In genomic region chr17:34300652-34301390, GRCh38 we compare ENCODE assay signal across 16 cellular contexts. TPM values are rescaled to one million over a fixed set of nuclear protein-coding genes. Genes with fewer than 3 reads are reported as not detected.
DNase-seq lines count a peak whose midpoint lies in the region; ATAC-seq, FAIRE-seq and TF ChIP-seq lines count a peak whose summit lies in the region.
"Had no signal": no experiment of that assay in that cellular context is flagged by ENCODE, and none has a peak within 500 bp of the region (broad histone marks: within the 10 kb centered on the region; RNA-seq: fewer than 3 reads in every experiment).

No MANE protein-coding gene starts in this region.

- H3K9me3 ChIP-seq in heart left ventricle (no peaks in the 10 kb centered on the region), right cardiac atrium (ENCODE audit: control insufficient read depth, low read length) (no peaks in the 10 kb centered on the region)
- H3K9me3 ChIP-seq: A549, pancreas had no signal

- H3K27ac ChIP-seq in heart left ventricle: peak overlapping the region in 11 of 12 donors; percentile 18 to 64 (median 58)
- H3K27ac ChIP-seq in right cardiac atrium (ENCODE audit: low read length): no peak overlapping the region
- H3K27ac ChIP-seq: A549, dorsolateral prefrontal cortex, pancreas had no signal

- H3K27me3 ChIP-seq in heart left ventricle: no peaks in the 10 kb centered on the region
- H3K27me3 ChIP-seq in right cardiac atrium (ENCODE audit: control insufficient read depth, insufficient read depth): no peaks in the 10 kb centered on the region
- H3K27me3 ChIP-seq: pancreas had no signal

- no peak for FAIRE-seq in urothelium cell line (lab: Jason Lieb, UNC)
- FAIRE-seq: A549, pancreas had no signal

- ATAC-seq in heart left ventricle: peak in 3 of 4 donors; percentile 34 to 90 (median 81)
- no peak for ATAC-seq in right cardiac atrium
- ATAC-seq in HG03432 (IDR thresholded peaks at IDR 0.05; ENCODE audit: unreplicated experiment): no peak
- ATAC-seq: A549; activated CD4-positive, CD25-positive, alpha-beta regulatory T cell treated with anti-CD3 and anti-CD28 coated beads, Interleukin-2, amount 50 U/mL, for 24 hours had no signal

- no peaks in the 10 kb centered on the region for H3K36me3 ChIP-seq in heart left ventricle
- H3K36me3 ChIP-seq: pancreas had no signal

- H3K9me3 Mint-ChIP-seq in chondrocyte (ENCODE audit: low read depth) (no peaks in the 10 kb centered on the region), nephron progenitor cell (peaks cover 5% of the 10 kb centered on the region)

- in situ Hi-C loops in GM13977 (cut with MboI; ENCODE audit: low pct_unique_long_range_greater_than_20kb, low sequenced_read_pairs, unreplicated experiment): no loop called here

- H3K36me3 Mint-ChIP-seq in chondrocyte (ENCODE audit: low read depth) (no peaks in the 10 kb centered on the region), nephron progenitor cell (ENCODE audit: low read depth) (no peaks in the 10 kb centered on the region)

- TF ChIP-seq POLR2A in heart left ventricle (IDR thresholded peaks at IDR 0.05): no peak

- peaks cover 0 to 41% (median 20%) of the 10 kb centered on the region in 12 donors for H3K4me1 ChIP-seq in heart left ventricle
- peaks cover 3% of the 10 kb centered on the region for H3K4me1 ChIP-seq in right cardiac atrium (ENCODE audit: control insufficient read depth, insufficient read depth, low read length)
- H3K4me1 ChIP-seq: A549, pancreas had no signal

- H3K4me3 Mint-ChIP-seq in chondrocyte (ENCODE audit: unreplicated experiment) (no peak overlapping the region), nephron progenitor cell (no peak overlapping the region)

- H3K4me3 ChIP-seq in heart left ventricle: no peak overlapping the region
- no peak overlapping the region for H3K4me3 ChIP-seq in right cardiac atrium (ENCODE audit: low read length)
- H3K4me3 ChIP-seq: A549, dorsolateral prefrontal cortex, pancreas had no signal

- DNase-seq in heart left ventricle (no peak), right cardiac atrium (no peak), chondrocyte (ENCODE audit: low spot score) (no peak), islet precursor cell (peak; percentile 78), urothelium cell line (ENCODE audit: low spot score) (peak; percentile 35), GM13977 (ENCODE audit: low spot score) (no peak), nephron progenitor cell (no peak)
- DNase-seq: activated effector memory CD4-positive, alpha-beta T cell treated with Interleukin-2 at 50 U/mL for 16 hours; DMS79 treated with DMSO at 0.1 percent for 48 hours; dorsolateral prefrontal cortex; KG1; pancreas had no signal

- TF ChIP-seq CTCF in heart left ventricle (IDR thresholded peaks at IDR 0.05) (no peak), chondrocyte (IDR thresholded peaks at IDR 0.05) (no peak), GM13977 (IDR thresholded peaks at IDR 0.05; ENCODE audit: extremely low read depth, insufficient read depth, missing control alignments) (no peak), nephron progenitor cell (IDR thresholded peaks at IDR 0.05) (no peak)

- intact Hi-C loops in heart left ventricle (cut with DNase I) (loop anchor here in 4 of 10 donors (2.0 to 10.0 kb wide), 4 partner anchors 44 to 66 kb away; partner anchors contain the start of gene CCL2 (in 1 of the 4)), right cardiac atrium (cut with DNase I) (loop anchor here in 2 of 4 donors (10.0 kb wide), 2 partner anchors 64 to 66 kb away; partner anchors contain the start of gene CCL1 (in 1 of the 2))

- peak overlapping the region; percentile 42 for H3K27ac Mint-ChIP-seq in chondrocyte (ENCODE audit: unreplicated experiment)
- H3K27ac Mint-ChIP-seq in nephron progenitor cell: no peak overlapping the region

- WGBS in heart left ventricle, 4 donors: 34 to 48% (median 47%) methylated on average over 3 of the region's 3 CpGs
- WGBS in right cardiac atrium: 35% methylated on average over 3 of the region's 3 CpGs

- peaks cover 33% of the 10 kb centered on the region for H3K4me1 Mint-ChIP-seq in chondrocyte (ENCODE audit: low read depth)
- H3K4me1 Mint-ChIP-seq in nephron progenitor cell: peaks cover 17% of the 10 kb centered on the region

- H3K27me3 Mint-ChIP-seq in chondrocyte (ENCODE audit: low read depth) (no peaks in the 10 kb centered on the region), nephron progenitor cell (ENCODE audit: low read depth, poor library complexity) (peaks cover 6% of the 10 kb centered on the region)

RNA-seq across cellular contexts. Expression of gene CCL11, which starts 15.3 kb away (rescaled TPM):
- total RNA-seq in heart left ventricle (10 to 100 TPM in 3 of 9 donors, 1 to 10 TPM in 4, under 1 TPM in 2; 0.23 to 43.1 (median 2.4) TPM), right cardiac atrium (1 to 10 TPM in 1 of 4 donors, under 1 TPM in 3; 0.21 to 5.5 (median 0.82) TPM), chondrocyte (not detected in 3 replicates)
- polyA plus RNA-seq in heart left ventricle (1 to 10 TPM; 2.0 to 3.0 TPM), right cardiac atrium (0.36 TPM)
- total RNA-seq: dorsolateral prefrontal cortex, ureter had no signal
- polyA plus RNA-seq: A549 had no signal

RNA-seq across cellular contexts. Expression of gene CCL8, which starts 18.4 kb away (rescaled TPM):
- total RNA-seq in heart left ventricle: 10 to 100 TPM in 1 of 9 donors, 1 to 10 TPM in 2, under 1 TPM in 2, not detected in 4; 0.81 to 44.3 (median 3.1) TPM
- polyA plus RNA-seq in heart left ventricle: under 1 TPM in 1 of 2 donors, not detected in 1; 0.15 TPM
- total RNA-seq in right cardiac atrium: under 1 TPM in 3 of 4 donors, not detected in 1; 0.17 to 0.84 (median 0.24) TPM
- polyA plus RNA-seq in right cardiac atrium: 0.34 TPM
- total RNA-seq in chondrocyte: not detected in 3 replicates
- total RNA-seq: ureter had no signal
- polyA plus RNA-seq: A549 had no signal

RNA-seq across cellular contexts. Expression of gene CCL7, which starts 30.8 kb away (rescaled TPM):
- total RNA-seq in heart left ventricle (1 to 10 TPM in 1 of 9 donors, not detected in 8; 3.4 TPM), right cardiac atrium (not detected), chondrocyte (not detected in 3 replicates)
- polyA plus RNA-seq in heart left ventricle (under 1 TPM in 1 of 2 donors, not detected in 1; 0.36 TPM), right cardiac atrium (not detected)
- total RNA-seq: pancreas, ureter had no signal
- polyA plus RNA-seq: pancreas had no signal

RNA-seq across cellular contexts. Expression of gene CCL2, which starts 45.7 kb away (rescaled TPM):
- total RNA-seq in heart left ventricle: 100 to 1,000 TPM in 2 of 9 donors, 10 to 100 TPM in 7; 11.8 to 512 (median 43.9) TPM
- 10 to 100 TPM; 26.9 to 72.0 TPM for polyA plus RNA-seq in heart left ventricle
- 100 to 1,000 TPM in 1 of 4 donors, 10 to 100 TPM in 3; 24.7 to 211 (median 51.7) TPM for total RNA-seq in right cardiac atrium
- 93.8 TPM for polyA plus RNA-seq in right cardiac atrium
- total RNA-seq in chondrocyte: 15.4 to 42.1 TPM (median 36.6 TPM) in 3 replicates

RNA-seq across cellular contexts. Expression of gene CCL13, which starts 55.5 kb away (rescaled TPM):
- total RNA-seq in heart left ventricle (10 to 100 TPM in 1 of 9 donors, 1 to 10 TPM in 3, under 1 TPM in 3, not detected in 2; 0.29 to 98.0 (median 1.2) TPM), right cardiac atrium (1 to 10 TPM in 2 of 4 donors, under 1 TPM in 2; 0.40 to 4.3 (median 0.84) TPM), chondrocyte (not detected in 3 replicates)
- polyA plus RNA-seq in heart left ventricle (1 to 10 TPM in 1 of 2 donors, under 1 TPM in 1; 0.36 to 1.1 TPM), right cardiac atrium (2.0 TPM)
- total RNA-seq: dorsolateral prefrontal cortex had no signal
- polyA plus RNA-seq: A549 had no signal

Comparison
In these comparisons a context has a peak if more than half of its experiments do, and no peak if none do; other contexts are left out.
1. ATAC-seq: peak in heart left ventricle (3 of 4); none in right cardiac atrium (0 of 2) and HG03432 (single experiment).
2. DNase-seq: peak in islet precursor cell (single experiment) and urothelium cell line (single experiment); none in heart left ventricle (0 of 5), right cardiac atrium (0 of 3), chondrocyte (single experiment), GM13977 (single experiment) and nephron progenitor cell (single experiment).